ENCODE assay signal across 10 cellular contexts in the genomic region with DNA sequence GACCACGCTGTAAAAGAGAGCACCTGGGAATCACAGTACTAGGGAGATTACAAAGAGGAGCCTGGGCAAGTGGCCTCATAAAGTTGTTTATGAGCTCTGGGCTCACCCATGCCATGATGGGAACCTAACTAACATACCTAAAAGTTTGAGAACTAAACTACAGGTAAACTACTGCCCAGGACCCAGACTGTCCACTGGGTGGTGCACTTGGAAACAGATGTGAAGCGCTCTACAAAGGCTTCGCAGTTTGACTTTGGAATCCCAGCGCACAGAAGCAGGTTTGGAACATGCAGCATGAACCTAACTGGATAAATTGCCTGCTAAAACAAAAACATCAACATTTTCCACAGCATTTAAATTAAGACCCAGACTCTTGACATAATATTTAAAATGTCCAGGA.
A peak's percentile ranks its signal among the peaks of the same experiment; 100 is the strongest.
DNase-seq lines count a peak whose midpoint lies in the region; ATAC-seq and TF ChIP-seq lines count a peak whose summit lies in the region.
"Had no signal": no experiment of that assay in that cellular context is flagged by ENCODE, and none has a peak within 500 bp of the region (broad histone marks: within the 10 kb centered on the region; RNA-seq: fewer than 3 reads in every experiment).

No MANE protein-coding gene starts in this region.

- no peak overlapping the region for H2AFZ ChIP-seq in H9 (ENCODE audit: low read length)
- H2AFZ ChIP-seq: parathyroid adenoma had no signal

- H3K27ac ChIP-seq in H9 (ENCODE audit: insufficient read length, low read depth, low read length) = no peak overlapping the region
- no peak overlapping the region for H3K27ac ChIP-seq in Panc1 (ENCODE audit: low read length)
- H3K27ac ChIP-seq: parathyroid adenoma had no signal

- in situ Hi-C loops in Panc1 (cut with HindIII; ENCODE audit: low pct_unique_long_range_greater_than_20kb, low sequenced_read_pairs) = no loop called here

- H3K4me3 Mint-ChIP-seq in H9 = no peak overlapping the region
- H3K4me3 Mint-ChIP-seq in natural killer cell = no peak overlapping the region

- POLR2A ChIA-PET in Panc1 (lab: Charles Lee) = no interaction called here

- no peak overlapping the region for H4K91ac ChIP-seq in H9 (ENCODE audit: insufficient read length, low read depth, low read length)

- TF ChIP-seq CTCF in H9 (conservative IDR thresholded peaks at IDR 0.05) = peak; percentile 78
- peak; percentile 52 for TF ChIP-seq CTCF in Panc1 (IDR thresholded peaks at IDR 0.05)
- no peak for TF ChIP-seq CTCF in natural killer cell (IDR thresholded peaks at IDR 0.05)

- H3K14ac ChIP-seq in H9 (ENCODE audit: insufficient read depth, low read length) = no peak overlapping the region

- peak; percentile 28 for DNase-seq in ELF-1 (ENCODE audit: low read depth, low spot score)
- DNase-seq in H9 = peak; percentile 67
- DNase-seq in Panc1 (ENCODE audit: low read depth, low spot score) = no peak
- peak; percentile 80 for DNase-seq in islet precursor cell
- DNase-seq in activated CD8-positive, alpha-beta memory T cell treated with anti-CD3 and anti-CD28 coated beads, Interleukin-2, amount 50 U/mL, for 48 hours = no peak
- no peak for DNase-seq in natural killer cell
- no peak for DNase-seq in cerebellum (ENCODE audit: low spot score)
- DNase-seq in NCI-H2196 (lab: John Stamatoyannopoulos, UW; ENCODE audit: unreplicated experiment) = no peak
- DNase-seq: cerebellar nuclear complex had no signal

- H3K36me3 Mint-ChIP-seq in H9 (ENCODE audit: insufficient read depth in 1 of 3, low read depth in 3 of 3) = no peaks in the 10 kb centered on the region
- no peaks in the 10 kb centered on the region for H3K36me3 Mint-ChIP-seq in natural killer cell

- H3K4me2 ChIP-seq in H9 (ENCODE audit: insufficient read depth, insufficient read length, low read length) = no peak overlapping the region

- no peaks in the 10 kb centered on the region for H4K20me1 ChIP-seq in H9 (ENCODE audit: control insufficient read depth, insufficient read depth, insufficient read length)

- no peaks in the 10 kb centered on the region for H3K36me3 ChIP-seq in Panc1 (ENCODE audit: control insufficient read depth, insufficient read depth, low read length)

- no peaks in the 10 kb centered on the region for H3K4me1 Mint-ChIP-seq in H9
- H3K4me1 Mint-ChIP-seq in natural killer cell = no peaks in the 10 kb centered on the region

- CTCF ChIA-PET in Panc1 (lab: Charles Lee) = no interaction called here

- no peak overlapping the region for H2BK15ac ChIP-seq in H9 (ENCODE audit: low read depth, low read length)

- no peaks in the 10 kb centered on the region for H3K79me2 ChIP-seq in H9 (ENCODE audit: insufficient read depth, low read length)
- H3K79me2 ChIP-seq: parathyroid adenoma had no signal

- no CpG with 5 or more reads among the region's 4 CpGs for WGBS in H9 (ENCODE audit: extremely low coverage, insufficient read length, low lambda C conversion rate)

- H3K9me3 ChIP-seq in H9 (ENCODE audit: control insufficient read depth, low read depth, low read length) = no peaks in the 10 kb centered on the region
- H3K9me3 ChIP-seq in Panc1 (ENCODE audit: control insufficient read depth, insufficient read depth, low read depth, low read length) = no peaks in the 10 kb centered on the region; the same call in 1 of the 2 replicates

- H2BK20ac ChIP-seq in H9 (ENCODE audit: low read depth, low read length, poor library complexity, severe bottlenecking) = no peak overlapping the region

- H3K9ac ChIP-seq in H9 (ENCODE audit: extremely low read depth, insufficient read length, low read length) = no peak overlapping the region
- H3K9ac ChIP-seq: parathyroid adenoma had no signal

- no peak overlapping the region for H3K4me3 ChIP-seq in Panc1 (ENCODE audit: low read depth in 2 of 2, low read length in 2 of 2)

- H4K8ac ChIP-seq in H9 (replicated peaks; ENCODE audit: insufficient read length, low read depth, low read length) = no peak overlapping the region

- H3K4ac ChIP-seq in H9 (ENCODE audit: low read depth, low read length) = no peak overlapping the region

- H3K27ac Mint-ChIP-seq in H9 (no peak overlapping the region), natural killer cell (no peak overlapping the region)

- no peak overlapping the region for H3K56ac ChIP-seq in H9 (ENCODE audit: insufficient read length, low read depth, low read length)

- H3K23me2 ChIP-seq in H9 (ENCODE audit: insufficient read length, low read depth, low read length, poor library complexity, severe bottlenecking) = no peaks in the 10 kb centered on the region

- H2BK5ac ChIP-seq in H9 (ENCODE audit: insufficient read length, low read length) = no peak overlapping the region

- H2BK120ac ChIP-seq in H9 (ENCODE audit: low read depth, low read length, poor library complexity, severe bottlenecking) = no peak overlapping the region

- peaks cover 11% of the 10 kb centered on the region for H3K27me3 Mint-ChIP-seq in H9 (ENCODE audit: low read depth)
- no peaks in the 10 kb centered on the region for H3K27me3 Mint-ChIP-seq in natural killer cell (ENCODE audit: low read depth in 2 of 2)

- H3K9me3 Mint-ChIP-seq in H9 (no peaks in the 10 kb centered on the region), natural killer cell (peaks cover 8 to 11% of the 10 kb centered on the region in 2 donors)

- H3T11ph ChIP-seq in H9 (ENCODE audit: low read length) = no peak overlapping the region

- no peaks in the 10 kb centered on the region for H3K4me1 ChIP-seq in H9 (ENCODE audit: insufficient read depth, low read length)
- no peaks in the 10 kb centered on the region for H3K4me1 ChIP-seq in Panc1 (ENCODE audit: control insufficient read depth, insufficient read depth, low read length)
- H3K4me1 ChIP-seq: parathyroid adenoma had no signal

- no TSS peak for BruUV-seq in Panc1 (replicated peaks; lab: Mats Ljungman, UMichigan)

- no peak overlapping the region for H2BK12ac ChIP-seq in H9 (ENCODE audit: insufficient read length, low read depth, low read length)

- H2AK5ac ChIP-seq in H9 (ENCODE audit: insufficient read length, low read length) = no peak overlapping the region

- H3K23ac ChIP-seq in H9 (ENCODE audit: insufficient read length, low read depth, low read length) = no peak overlapping the region

- no peaks in the 10 kb centered on the region for H3K27me3 ChIP-seq in H9 (ENCODE audit: insufficient read depth, low read length)
- no peaks in the 10 kb centered on the region for H3K27me3 ChIP-seq in Panc1 (ENCODE audit: control insufficient read depth, insufficient read depth, low read length)

- intact Hi-C loops in Panc1 (cut with micrococcal nuclease; ENCODE audit: unreplicated experiment) (no loop called here), natural killer cell (cut with micrococcal nuclease) (no loop called here)

- no peak overlapping the region for H4K5ac ChIP-seq in H9 (ENCODE audit: insufficient read length, low read depth, low read length)

- ATAC-seq in Panc1 = no peak
- ATAC-seq in natural killer cell = no peak

- no peaks in the 10 kb centered on the region for H3K79me1 ChIP-seq in H9 (ENCODE audit: insufficient read depth, low read depth, low read length, poor library complexity, severe bottlenecking)

- H3K18ac ChIP-seq in H9 (ENCODE audit: insufficient read length, low read depth, low read length) = no peak overlapping the region

Comparison
In these comparisons a context has a peak if more than half of its experiments do, and no peak if none do; other contexts are left out.
1. DNase-seq: peak in ELF-1 (single experiment), H9 (single experiment) and islet precursor cell (single experiment); none in Panc1 (single experiment), activated CD8-positive, alpha-beta memory T cell treated with anti-CD3 and anti-CD28 coated beads, Interleukin-2, amount 50 U/mL, for 48 hours (single experiment), natural killer cell (single experiment), cerebellum (single experiment) and NCI-H2196 (single experiment).